In genomic region chr20:21808863-21809664, GRCh38 we compare ENCODE assay signal across 1 cellular context.
A peak's percentile ranks its signal among the peaks of the same experiment; 100 is the strongest.
TF ChIP-seq lines count a peak whose summit lies in the region.

No MANE protein-coding gene starts in this region.

TF ChIP-seq in HepG2, 621 proteins besides CTCF, POLR2A, EP300 and RAD21 (continued from another document and continues in another):
- peak; percentile 49; the same call in 1 of the 2 replicates for TF ChIP-seq ZNF768 (CRISPR knock-in tag; IDR thresholded peaks at IDR 0.05)
- 0 out of 2 replicates have a peak, but pooled peaks have one; percentile 33 for TF ChIP-seq ZBTB7B (CRISPR knock-in tag; IDR thresholded peaks at IDR 0.05)
- no peak for TF ChIP-seq IRX3 (CRISPR knock-in tag; IDR thresholded peaks at IDR 0.05; ENCODE audit: borderline replicate concordance, low read depth)
- TF ChIP-seq FOXA3 (CRISPR knock-in tag; IDR thresholded peaks at IDR 0.05): no peak
- peak; percentile 84 for TF ChIP-seq XRCC5 (optimal IDR thresholded peaks at IDR 0.05; ENCODE audit: low read length)
- TF ChIP-seq HNRNPLL (IDR thresholded peaks at IDR 0.05; ENCODE audit: low read depth, low read length, poor library complexity, severe bottlenecking): peak; percentile 79
- TF ChIP-seq KDM2A (CRISPR knock-in tag; IDR thresholded peaks at IDR 0.05; ENCODE audit: borderline replicate concordance, low read depth): peak; percentile 59; the same call in 1 of the 2 replicates
- TF ChIP-seq ZFP90 (CRISPR knock-in tag; IDR thresholded peaks at IDR 0.05; ENCODE audit: borderline replicate concordance): 0 out of 2 replicates have a peak, but pooled peaks have one; percentile 23
- TF ChIP-seq SMC3 (IDR thresholded peaks at IDR 0.05; ENCODE audit: low read length): peak; percentile 76; the same call in 1 of the 2 replicates
- peak; percentile 80 for TF ChIP-seq NFKB2 (CRISPR knock-in tag; IDR thresholded peaks at IDR 0.05; ENCODE audit: borderline replicate concordance)
- no peak for TF ChIP-seq ZNF619 (CRISPR knock-in tag; IDR thresholded peaks at IDR 0.05)
- no peak for TF ChIP-seq ZNF576 (CRISPR knock-in tag; IDR thresholded peaks at IDR 0.05)
- TF ChIP-seq ZNF704 (CRISPR knock-in tag; IDR thresholded peaks at IDR 0.05; ENCODE audit: borderline replicate concordance): 0 out of 2 replicates have a peak, but pooled peaks have one; percentile 45
- TF ChIP-seq ZNF597 (CRISPR knock-in tag; IDR thresholded peaks at IDR 0.05): 0 out of 2 replicates have a peak, but pooled peaks have one; percentile 62
- 0 out of 2 replicates have a peak, but pooled peaks have one; percentile 1 for TF ChIP-seq MAFF (IDR thresholded peaks at IDR 0.05; ENCODE audit: low read depth, low read length)
- peak; percentile 58; the same call in 1 of the 2 replicates for TF ChIP-seq SPEN (CRISPR knock-in tag; IDR thresholded peaks at IDR 0.05; ENCODE audit: low read depth)
- TF ChIP-seq ZFP1 (CRISPR knock-in tag; IDR thresholded peaks at IDR 0.05): no peak
- TF ChIP-seq YEATS2 (CRISPR knock-in tag; IDR thresholded peaks at IDR 0.05; ENCODE audit: borderline replicate concordance): no peak
- no peak for TF ChIP-seq ZNF691 (CRISPR knock-in tag; IDR thresholded peaks at IDR 0.05; ENCODE audit: borderline replicate concordance, low read depth)
- TF ChIP-seq HNF1B (CRISPR knock-in tag; IDR thresholded peaks at IDR 0.05): peak; percentile 29; the same call in 1 of the 2 replicates
- TF ChIP-seq ZNF703 (CRISPR knock-in tag; IDR thresholded peaks at IDR 0.05; ENCODE audit: borderline replicate concordance): 0 out of 2 replicates have a peak, but pooled peaks have one; percentile 36
- TF ChIP-seq RERE (CRISPR knock-in tag; IDR thresholded peaks at IDR 0.05; ENCODE audit: low read depth): no peak
- TF ChIP-seq ZNF687 (CRISPR knock-in tag; IDR thresholded peaks at IDR 0.05): peak; percentile 41
- 0 out of 2 replicates have a peak, but pooled peaks have one; percentile 26 for TF ChIP-seq ZBTB38 (CRISPR knock-in tag; IDR thresholded peaks at IDR 0.05)
- TF ChIP-seq SRSF1 (optimal IDR thresholded peaks at IDR 0.05; ENCODE audit: low read depth, low read length): no peak
- 0 out of 2 replicates have a peak, but pooled peaks have one; percentile 42 for TF ChIP-seq ZNF772 (CRISPR knock-in tag; IDR thresholded peaks at IDR 0.05)
- TF ChIP-seq ZSCAN21 (CRISPR knock-in tag; IDR thresholded peaks at IDR 0.05; ENCODE audit: borderline replicate concordance): 0 out of 2 replicates have a peak, but pooled peaks have one; percentile 33
- TF ChIP-seq BORCS8-MEF2B (CRISPR knock-in tag; IDR thresholded peaks at IDR 0.05): peak; percentile 61; the same call in 1 of the 2 replicates
- TF ChIP-seq ZNF12 (CRISPR knock-in tag; IDR thresholded peaks at IDR 0.05): no peak
- no peak for TF ChIP-seq ZNF142 (CRISPR knock-in tag; IDR thresholded peaks at IDR 0.05)
- peak; percentile 72; the same call in 1 of the 2 replicates for TF ChIP-seq TFDP1 (CRISPR knock-in tag; IDR thresholded peaks at IDR 0.05; ENCODE audit: borderline replicate concordance)
